ENCODE assay signal across 16 cellular contexts in genomic region chr15:95911570-95912279, GRCh38.
"Had no signal": no experiment of that assay in that cellular context is flagged by ENCODE, and none has a peak within 500 bp of the region (broad histone marks: within the 10 kb centered on the region; RNA-seq: fewer than 3 reads in every experiment).

No MANE protein-coding gene starts in this region.

- H3K36me3 ChIP-seq: esophagus squamous epithelium, uterus had no signal

- H3K9me3 Mint-ChIP-seq: activated B cell treated with CpG ODN at 0.5 μM for 24 hours; stimulated activated effector memory CD8-positive, alpha-beta T cell treated with anti-CD3 and anti-CD28 coated beads, Interleukin-12 subunit alpha, Interleukin-12 subunit beta, amount 100 ng/mL, for 72 hours had no signal

- H3K27me3 ChIP-seq: body of pancreas, esophagus squamous epithelium, uterus had no signal

- H3K27ac Mint-ChIP-seq: activated B cell treated with CpG ODN at 0.5 μM for 24 hours; activated naive CD8-positive, alpha-beta T cell; activated T-cell treated with anti-CD3 and anti-CD28 coated beads, Interleukin-2, amount 50 U/mL, for 72 hours; stimulated activated effector memory CD8-positive, alpha-beta T cell treated with anti-CD3 and anti-CD28 coated beads, Interleukin-12 subunit alpha, Interleukin-12 subunit beta, amount 100 ng/mL, for 72 hours had no signal

- H3K36me3 Mint-ChIP-seq: activated naive CD8-positive, alpha-beta T cell; stimulated activated effector memory CD8-positive, alpha-beta T cell treated with anti-CD3 and anti-CD28 coated beads, Interleukin-12 subunit alpha, Interleukin-12 subunit beta, amount 100 ng/mL, for 72 hours had no signal

- H3K4me1 ChIP-seq: body of pancreas, esophagus squamous epithelium, uterus had no signal

- H3K4me3 Mint-ChIP-seq: activated B cell treated with CpG ODN at 0.5 μM for 24 hours; activated naive CD8-positive, alpha-beta T cell; activated T-cell treated with anti-CD3 and anti-CD28 coated beads, Interleukin-2, amount 50 U/mL, for 72 hours; stimulated activated effector memory CD8-positive, alpha-beta T cell treated with anti-CD3 and anti-CD28 coated beads, Interleukin-12 subunit alpha, Interleukin-12 subunit beta, amount 100 ng/mL, for 72 hours had no signal

- H3K4me3 ChIP-seq: body of pancreas, coronary artery, esophagus squamous epithelium, uterus had no signal

- DNase-seq: activated B cell treated with CpG ODN at 0.5 μM for 24 hours; activated CD4-positive, alpha-beta T cell treated with anti-CD3 and anti-CD28 coated beads for 48 hours; activated CD8-positive, alpha-beta memory T cell treated with anti-CD3 and anti-CD28 coated beads, Interleukin-2, amount 50 U/mL, for 48 hours; activated gamma-delta T cell treated with Interleukin-2 at 50 U/mL for 16 hours; activated T-cell treated with anti-CD3 and anti-CD28 coated beads, Interleukin-2, amount 50 U/mL, for 72 hours; amygdala; body of pancreas; caudate nucleus; esophagus squamous epithelium; hypothalamus; retina; T-helper 2 cell; uterus had no signal

- H3K27me3 Mint-ChIP-seq: activated B cell treated with CpG ODN at 0.5 μM for 24 hours had no signal

- H3K4me1 Mint-ChIP-seq: activated B cell treated with CpG ODN at 0.5 μM for 24 hours; stimulated activated effector memory CD8-positive, alpha-beta T cell treated with anti-CD3 and anti-CD28 coated beads, Interleukin-12 subunit alpha, Interleukin-12 subunit beta, amount 100 ng/mL, for 72 hours had no signal

- H3K27ac ChIP-seq: body of pancreas, coronary artery, esophagus squamous epithelium, uterus had no signal

- H3K9me3 ChIP-seq: body of pancreas, esophagus squamous epithelium, uterus had no signal
